13 cellular contexts compared by ENCODE assay signal in genomic region chr6:90294008-90294511, GRCh38. TPM values are rescaled to one million over a fixed set of nuclear protein-coding genes. Genes with fewer than 3 reads are reported as not detected.
A peak's percentile ranks its signal among the peaks of the same experiment; 100 is the strongest.
DNase-seq lines count a peak whose midpoint lies in the region; ATAC-seq, FAIRE-seq and TF ChIP-seq lines count a peak whose summit lies in the region.
"Had no signal": no experiment of that assay in that cellular context is flagged by ENCODE, and none has a peak within 500 bp of the region (broad histone marks: within the 10 kb centered on the region; RNA-seq: fewer than 3 reads in every experiment).

No MANE protein-coding gene starts in this region.

- H3K4me1 ChIP-seq in liver (ENCODE audit: control insufficient read depth in 4 of 4, insufficient read depth in 4 of 4, low read length in 3 of 4) (peaks cover 13 to 62% (median 48%) of the 10 kb centered on the region in 4 donors), HepG2 (ENCODE audit: insufficient read depth, low read length) (peaks cover 16% of the 10 kb centered on the region), trophoblast cell (ENCODE audit: control insufficient read depth in 1 of 2, insufficient read depth in 2 of 2, low read length in 2 of 2) (peaks cover 4 to 6% of the 10 kb centered on the region in 2 experiments)

- H2BK120ac ChIP-seq in trophoblast cell (ENCODE audit: insufficient read depth, low read length, poor library complexity), result no peak overlapping the region

- no peak overlapping the region for H4K8ac ChIP-seq in trophoblast cell (ENCODE audit: low read depth, low read length)

- H3K4me3 ChIP-seq in liver (ENCODE audit: low read depth in 1 of 3, low read length in 3 of 3) (peak overlapping the region; percentile 7 to 88 (median 83)), HepG2 (replicated peaks in 1 of 3; ENCODE audit: insufficient read depth in 1 of 3, low read depth in 2 of 3, low read length in 3 of 3) (no peak overlapping the region), trophoblast cell (ENCODE audit: low read depth, low read length) (no peak overlapping the region)

- POLR2A ChIA-PET in HepG2 (lab: Yijun Ruan, JAX), result no interaction called here

- no peak for ATAC-seq in HepG2
- no peak for ATAC-seq in memory B cell (ENCODE audit: low read depth)

- TF ChIP-seq EP300 in HepG2 (IDR thresholded peaks at IDR 0.05; ENCODE audit: low read depth in 2 of 2, low read length in 2 of 2), result no peak
- no peak for TF ChIP-seq EP300 in HepG2 (CRISPR knock-in tag; IDR thresholded peaks at IDR 0.05; ENCODE audit: borderline replicate concordance)

- H3K36me3 Mint-ChIP-seq in activated T-helper 2 cell treated with anti-CD3 and anti-CD28 coated beads, Interferon-gamma antibody, Interleukin-2, Interleukin-4, amounts not matched to agents 10 μg/mL and 5 μg/mL and 100 μg/mL, durations not matched to agents 14 hours and 24 hours and 36 hours (ENCODE audit: low read depth), result peaks cover 58% of the 10 kb centered on the region
- H3K36me3 Mint-ChIP-seq in memory B cell, result peaks cover 11% of the 10 kb centered on the region

- H2BK5ac ChIP-seq in trophoblast cell (ENCODE audit: low read depth, low read length, poor library complexity), result no peak overlapping the region

- H3K27me3 Mint-ChIP-seq in activated T-helper 2 cell treated with anti-CD3 and anti-CD28 coated beads, Interferon-gamma antibody, Interleukin-2, Interleukin-4, amounts not matched to agents 10 μg/mL and 5 μg/mL and 100 μg/mL, durations not matched to agents 14 hours and 24 hours and 36 hours (ENCODE audit: low read depth), result peaks cover 4% of the 10 kb centered on the region
- no peaks in the 10 kb centered on the region for H3K27me3 Mint-ChIP-seq in memory B cell

- no peak overlapping the region for H3K4ac ChIP-seq in trophoblast cell (ENCODE audit: low read depth, low read length)

- H3K4me2 ChIP-seq in HepG2 (ENCODE audit: low read depth, low read length), result no peak overlapping the region
- H3K4me2 ChIP-seq in trophoblast cell (ENCODE audit: low read length), result no peak overlapping the region

- H3K9me3 ChIP-seq in liver (ENCODE audit: control insufficient read depth in 4 of 4, low read length in 3 of 4) (no peaks in the 10 kb centered on the region), HepG2 (ENCODE audit: low read length) (no peaks in the 10 kb centered on the region), trophoblast cell (ENCODE audit: insufficient read depth, low read depth, low read length) (no peaks in the 10 kb centered on the region)

- H2AFZ ChIP-seq in HepG2 (ENCODE audit: low read length) (no peak overlapping the region), trophoblast cell (ENCODE audit: insufficient read depth, low read length, poor library complexity) (no peak overlapping the region)

- BruUV-seq in HepG2 (replicated peaks; lab: Mats Ljungman, UMichigan), result no TSS peak

- no peak for TF ChIP-seq POLR2A in HepG2 (IDR thresholded peaks at IDR 0.05; ENCODE audit: insufficient read depth in 1 of 2, low read depth in 2 of 2, low read length in 2 of 2)

- intact Hi-C loops in HepG2 (cut with micrococcal nuclease; ENCODE audit: unreplicated experiment), result loop anchor here (5.0 kb wide), 1 partner anchor 352 kb away; no protein-coding TSS in a partner anchor
- intact Hi-C loops in activated T-helper 2 cell treated with anti-CD3 and anti-CD28 coated beads, Interferon-gamma antibody, Interleukin-2, Interleukin-4, amounts not matched to agents 10 μg/mL and 5 μg/mL and 100 μg/mL, durations not matched to agents 14 hours and 24 hours and 36 hours (cut with micrococcal nuclease), result no loop called here

- H3K9me3 Mint-ChIP-seq in activated T-helper 2 cell treated with anti-CD3 and anti-CD28 coated beads, Interferon-gamma antibody, Interleukin-2, Interleukin-4, amounts not matched to agents 10 μg/mL and 5 μg/mL and 100 μg/mL, durations not matched to agents 14 hours and 24 hours and 36 hours, result no peaks in the 10 kb centered on the region
- H3K9me3 Mint-ChIP-seq in memory B cell, result no peaks in the 10 kb centered on the region

- H3K79me2 ChIP-seq in HepG2 (ENCODE audit: insufficient read depth, low read length) (no peaks in the 10 kb centered on the region), trophoblast cell (ENCODE audit: control insufficient read depth, insufficient read depth, low read length, poor library complexity) (peaks cover 4% of the 10 kb centered on the region)

- no peak overlapping the region for H3K18ac ChIP-seq in trophoblast cell (ENCODE audit: low read length)

- H4K20me1 ChIP-seq in HepG2 (ENCODE audit: insufficient read depth, low read length), result no peaks in the 10 kb centered on the region

- 40% methylated on average over 5 of the region's 5 CpGs for WGBS in liver
- 69% methylated on average over 5 of the region's 5 CpGs for WGBS in HepG2 (ENCODE audit: low lambda C conversion rate)
- no CpG with 5 or more reads among the region's 5 CpGs for WGBS in trophoblast cell (ENCODE audit: extremely low coverage, insufficient coverage, insufficient read length)

- peaks cover 14% of the 10 kb centered on the region for H3K79me1 ChIP-seq in trophoblast cell (ENCODE audit: low read length)

- TF ChIP-seq RAD21 in liver (IDR thresholded peaks at IDR 0.05) (peak in 1 of 2 donors; percentile 12), HepG2 (CRISPR knock-in tag; IDR thresholded peaks at IDR 0.05) (no peak)

- no peak overlapping the region for H2AK5ac ChIP-seq in trophoblast cell (ENCODE audit: low read length)

- H3K14ac ChIP-seq in trophoblast cell (ENCODE audit: low read length), result no peak overlapping the region

- peak overlapping the region; percentile 91 for H3K4me3 Mint-ChIP-seq in activated T-helper 2 cell treated with anti-CD3 and anti-CD28 coated beads, Interferon-gamma antibody, Interleukin-2, Interleukin-4, amounts not matched to agents 10 μg/mL and 5 μg/mL and 100 μg/mL, durations not matched to agents 14 hours and 24 hours and 36 hours (ENCODE audit: low read depth)
- H3K4me3 Mint-ChIP-seq in memory B cell, result peak overlapping the region; percentile 94

- in situ Hi-C loops in HepG2 (cut with HindIII; ENCODE audit: extremely low pct_ligation_motif_present, low pct_unique_long_range_greater_than_20kb), result loop anchor here (25.0 kb wide), 1 partner anchor 193 kb away; no protein-coding TSS in a partner anchor

- H4K12ac ChIP-seq in trophoblast cell (ENCODE audit: low read depth, low read length), result no peak overlapping the region

- FAIRE-seq in HepG2 (lab: Jason Lieb, UNC), result no peak

- H3K27me3 ChIP-seq in liver (ENCODE audit: control insufficient read depth in 4 of 4, insufficient read depth in 4 of 4, low read length in 3 of 4) (no peaks in the 10 kb centered on the region), HepG2 (ENCODE audit: control insufficient read depth in 1 of 2, insufficient read depth in 2 of 2, low read length in 2 of 2) (peaks cover 10 to 77% of the 10 kb centered on the region in 2 experiments), trophoblast cell (ENCODE audit: insufficient read depth, low read length) (peaks cover 7% of the 10 kb centered on the region)

- H3K27ac Mint-ChIP-seq in activated T-helper 2 cell treated with anti-CD3 and anti-CD28 coated beads, Interferon-gamma antibody, Interleukin-2, Interleukin-4, amounts not matched to agents 10 μg/mL and 5 μg/mL and 100 μg/mL, durations not matched to agents 14 hours and 24 hours and 36 hours, result peak overlapping the region; percentile 93
- peak overlapping the region; percentile 97 for H3K27ac Mint-ChIP-seq in memory B cell

- H3K36me3 ChIP-seq in liver (ENCODE audit: control insufficient read depth in 4 of 4, insufficient read depth in 3 of 4, low read depth in 1 of 4, low read length in 3 of 4) (no peaks in the 10 kb centered on the region), HepG2 (replicated peaks in 1 of 2; ENCODE audit: control insufficient read depth in 1 of 2, insufficient read depth in 2 of 2, low read length in 2 of 2) (no peaks in the 10 kb centered on the region), trophoblast cell (ENCODE audit: control insufficient read depth in 1 of 2, insufficient read depth in 2 of 2, low read length in 2 of 2) (no peaks in the 10 kb centered on the region)

- H3K9ac ChIP-seq in liver (ENCODE audit: low read depth in 1 of 2, low read length in 2 of 2) (peak overlapping the region in 1 of 2 donors; percentile 49), HepG2 (ENCODE audit: insufficient read depth, low read depth, low read length) (no peak overlapping the region), trophoblast cell (ENCODE audit: low read length) (no peak overlapping the region)

- TF ChIP-seq CTCF in liver (IDR thresholded peaks at IDR 0.05; ENCODE audit: low read depth, low read length, missing input control), result no peak
- no peak for TF ChIP-seq CTCF in HepG2 (CRISPR knock-in tag; IDR thresholded peaks at IDR 0.05)
- no peak for TF ChIP-seq CTCF in GM10266 (IDR thresholded peaks at IDR 0.05; ENCODE audit: control insufficient read depth, insufficient read depth, low read depth, missing control alignments)

- H3K23ac ChIP-seq in trophoblast cell (ENCODE audit: low read length), result no peak overlapping the region

- no peak overlapping the region for H2BK12ac ChIP-seq in trophoblast cell (ENCODE audit: low read length)

- DNase-seq in HepG2 (ENCODE audit: low spot score) (no peak), memory B cell (ENCODE audit: low spot score in 2 of 2) (no peak), GM10266 (ENCODE audit: extremely low spot score) (no peak), COLO829 (ENCODE audit: low spot score) (no peak), trophoblast cell (no peak), NCI-H526 treated with DMSO at 0.1 percent for 48 hours (lab: John Stamatoyannopoulos, UW) (no peak)
- DNase-seq in activated T-helper 2 cell treated with anti-CD3 and anti-CD28 coated beads, Interferon-gamma antibody, Interleukin-2, Interleukin-4, amounts not matched to agents 10 μg/mL and 5 μg/mL and 100 μg/mL, durations not matched to agents 14 hours and 24 hours and 36 hours (ENCODE audit: low spot score), result no peak
- DNase-seq: aorta, Karpas-422, occipital lobe, Right ventricle myocardium superior had no signal

- CTCF ChIA-PET in HepG2 (lab: Yijun Ruan, JAX; ENCODE audit: low intra/inter-chr PET ratio, low total read pairs), result no interaction called here

- H3K4me1 Mint-ChIP-seq in activated T-helper 2 cell treated with anti-CD3 and anti-CD28 coated beads, Interferon-gamma antibody, Interleukin-2, Interleukin-4, amounts not matched to agents 10 μg/mL and 5 μg/mL and 100 μg/mL, durations not matched to agents 14 hours and 24 hours and 36 hours (ENCODE audit: low read depth), result peaks cover 60% of the 10 kb centered on the region
- H3K4me1 Mint-ChIP-seq in memory B cell, result peaks cover 34% of the 10 kb centered on the region

- no peak overlapping the region for H4K91ac ChIP-seq in trophoblast cell (ENCODE audit: low read depth, low read length)

- peak overlapping the region; percentile 77 to 81 for H3K27ac ChIP-seq in liver (ENCODE audit: low read depth in 1 of 2, low read length in 2 of 2)
- H3K27ac ChIP-seq in HepG2 (ENCODE audit: extremely low read length, insufficient read depth, low read length), result no peak overlapping the region
- H3K27ac ChIP-seq in trophoblast cell (ENCODE audit: low read depth, low read length), result no peak overlapping the region
- H3K27ac ChIP-seq: C4-2B had no signal

RNA-seq across cellular contexts. Expression of gene BACH2, which starts 2.6 kb away (rescaled TPM):
- total RNA-seq in liver, result 1 to 10 TPM; 1.9 to 3.7 TPM
- polyA plus RNA-seq in liver, result 1 to 10 TPM; 1.9 to 2.0 TPM
- not detected in 2 replicates for total RNA-seq in HepG2 (2016; rRNA removed; fragmentation: Illumina TruSeq; extraction: Trizol)
- total RNA-seq in HepG2 (2016; cell fraction: cytosol; rRNA removed; fragmentation: Illumina TruSeq; extraction: Trizol; ENCODE audit: low read depth), result not detected in 2 replicates
- total RNA-seq in HepG2 (2016; cell fraction: insoluble cytoplasmic fraction; rRNA removed; fragmentation: Illumina TruSeq; extraction: Trizol), result not detected in 2 replicates
- not detected in 2 replicates for total RNA-seq in HepG2 (2016; cell fraction: membrane; rRNA removed; fragmentation: Illumina TruSeq; extraction: Trizol)
- total RNA-seq in HepG2 (2016; cell fraction: nucleus; rRNA removed; fragmentation: Illumina TruSeq; extraction: Trizol), result not detected in 2 replicates
- 0.01 TPM in 1 of 2 replicates, not detected in the other for polyA plus RNA-seq in HepG2 (2011; rRNA removed)
- polyA plus RNA-seq in HepG2 (2011; cell fraction: cytosol; rRNA removed), result 0.01 TPM in 1 of 2 replicates, not detected in the other
- 0.24 TPM in 1 of 2 replicates, not detected in the other for polyA plus RNA-seq in HepG2 (2011; cell fraction: nucleus; rRNA removed)
- polyA plus RNA-seq in HepG2 (2012), result 0.07 TPM in 1 of 2 replicates, not detected in the other
- polyA plus RNA-seq in HepG2 (2016; cell fraction: cytosol; fragmentation: Illumina TruSeq; extraction: Trizol; ENCODE audit: low read depth), result not detected in 2 replicates
- not detected in 2 replicates for polyA plus RNA-seq in HepG2 (2016; cell fraction: insoluble cytoplasmic fraction; fragmentation: Illumina TruSeq; extraction: Trizol; ENCODE audit: low read depth)
- not detected in 2 replicates for polyA plus RNA-seq in HepG2 (2016; cell fraction: membrane; fragmentation: Illumina TruSeq; extraction: Trizol; ENCODE audit: low read depth)
- not detected in 2 replicates for polyA plus RNA-seq in HepG2 (2016; cell fraction: nucleus; fragmentation: Illumina TruSeq; extraction: Trizol; ENCODE audit: insufficient read depth, low read depth)
- 0.02 TPM in 1 of 2 replicates, not detected in the other for polyA minus RNA-seq in HepG2 (2011; rRNA and poly(A)+ RNA removed; ENCODE audit: low replicate concordance)
- not detected in 2 replicates for polyA minus RNA-seq in HepG2 (2011; cell fraction: cytosol; rRNA and poly(A)+ RNA removed)
- under 0.01 and 0.13 TPM in 2 replicates for polyA minus RNA-seq in HepG2 (2011; cell fraction: nucleus; rRNA and poly(A)+ RNA removed)
- total RNA-seq in activated T-helper 2 cell treated with anti-CD3 and anti-CD28 coated beads, Interferon-gamma antibody, Interleukin-2, Interleukin-4, amounts not matched to agents 10 μg/mL and 5 μg/mL and 100 μg/mL, durations not matched to agents 14 hours and 24 hours and 36 hours, result 88.8 and 89.7 TPM in 2 replicates
- 4.4 and 5.2 TPM in 2 replicates for polyA plus RNA-seq in trophoblast cell (2013)

Comparison
In these comparisons a context has a peak if more than half of its experiments do, and no peak if none do; other contexts are left out.
1. H3K27ac ChIP-seq: peak in liver (2 of 2); none in HepG2 (single experiment) and trophoblast cell (single experiment).
2. H3K4me3 ChIP-seq: peak in liver (3 of 3); none in HepG2 (0 of 3) and trophoblast cell (single experiment).
3. RNA of gene BACH2, which starts 2.6 kb away (total RNA-seq): 88.8 to 89.7 TPM in activated T-helper 2 cell treated with anti-CD3 and anti-CD28 coated beads, Interferon-gamma antibody, Interleukin-2, Interleukin-4, amounts not matched to agents 10 μg/mL and 5 μg/mL and 100 μg/mL, durations not matched to agents 14 hours and 24 hours and 36 hours; 1.9 to 3.7 TPM in liver and not detected in HepG2; every median in the first group is over 10 times any median in the second.